Comparison of ENCODE assay signal across 22 cellular contexts in genomic region chr1:76587213-76587612, GRCh38.
"Had no signal": no experiment of that assay in that cellular context is flagged by ENCODE, and none has a peak within 500 bp of the region (broad histone marks: within the 10 kb centered on the region; RNA-seq: fewer than 3 reads in every experiment).

No MANE protein-coding gene starts in this region.

- FAIRE-seq: keratinocyte, urothelium cell line had no signal

- H3K9me3 ChIP-seq: colonic mucosa, left lung, tibial nerve had no signal

- H3K4me3 ChIP-seq: colonic mucosa, left lung, tibial nerve had no signal

- ATAC-seq: activated T-cell treated with anti-CD3 and anti-CD28 coated beads, Interleukin-2, amount 50 U/mL, for 72 hours; left lung had no signal

- H3K27ac ChIP-seq: colonic mucosa, epithelial cell of prostate, left lung, tibial nerve had no signal

- H3K27me3 ChIP-seq: colonic mucosa, left lung, tibial nerve had no signal

- H3K4me1 ChIP-seq: colonic mucosa, left lung, tibial nerve had no signal

- DNase-seq: activated CD4-positive, alpha-beta T cell treated with anti-CD3 and anti-CD28 coated beads for 1 hour; activated CD4-positive, alpha-beta T cell treated with anti-CD3 and anti-CD28 coated beads, Interleukin-2, amount 50 U/mL, for 4 hours; activated effector memory CD4-positive, alpha-beta T cell treated with anti-CD3 and anti-CD28 coated beads, Interleukin-2, amount 50 U/mL, for 16 hours; activated naive CD4-positive, alpha-beta T cell treated with anti-CD3 and anti-CD28 coated beads, Interleukin-2, amount 50 U/mL, for 16 hours; activated T-cell treated with anti-CD3 and anti-CD28 coated beads, Interleukin-2, amount 50 U/mL, for 72 hours; aorta; colonic mucosa; endodermal cell; foreskin fibroblast; hypothalamus; left lung; mammary epithelial cell; nephron progenitor cell; nucleus accumbens; stimulated activated CD4-positive, alpha-beta T cell treated with anti-CD3 and anti-CD28 coated beads, Interleukin-12 subunit alpha, Interleukin-12 subunit beta, amount 100 ng/mL, for 4 hours; stimulated activated CD4-positive, alpha-beta T cell treated with anti-CD3 and anti-CD28 coated beads, Interleukin-1b, Interleukin-23, amount 100 ng/mL, for 48 hours; stimulated activated CD8-positive, alpha-beta memory T cell treated with anti-CD3 and anti-CD28 coated beads, Interleukin-4, amount 100 ng/mL, for 48 hours; stimulated activated naive CD4-positive, alpha-beta T cell had no signal

- H3K36me3 ChIP-seq: colonic mucosa, left lung, tibial nerve had no signal
